ENCODE assay signal across 10 cellular contexts in the genomic region with DNA sequence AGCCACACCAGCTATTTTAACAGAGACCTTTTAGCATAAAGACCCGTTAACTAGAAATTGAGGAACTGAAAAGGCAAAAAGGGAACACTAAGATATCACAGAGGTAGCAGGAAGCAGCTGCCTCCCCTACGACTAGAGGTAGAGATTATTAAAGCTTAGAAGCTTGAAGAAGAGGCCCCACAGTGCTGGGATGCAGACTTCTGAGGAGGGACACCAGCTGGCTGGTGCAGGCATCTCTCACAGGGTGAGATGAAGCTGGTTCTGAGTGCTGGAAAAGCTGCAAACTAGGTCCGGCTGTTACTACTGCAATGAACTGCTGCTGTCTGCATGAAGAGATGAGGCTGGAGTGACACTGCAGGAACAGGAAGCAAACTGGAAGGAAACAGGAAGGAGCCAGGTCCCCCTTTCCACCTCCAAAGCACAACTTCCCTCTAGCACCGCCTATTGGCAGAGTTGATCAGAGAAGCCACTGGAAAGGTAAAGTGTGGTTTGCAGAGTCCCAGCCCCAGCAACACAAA.
A peak's percentile ranks its signal among the peaks of the same experiment; 100 is the strongest.
DNase-seq lines count a peak whose midpoint lies in the region; ATAC-seq and TF ChIP-seq lines count a peak whose summit lies in the region.
"Had no signal": no experiment of that assay in that cellular context is flagged by ENCODE, and none has a peak within 500 bp of the region (broad histone marks: within the 10 kb centered on the region; RNA-seq: fewer than 3 reads in every experiment).

No MANE protein-coding gene starts in this region.

- no peaks in the 10 kb centered on the region for H3K4me1 ChIP-seq in esophagus muscularis mucosa
- H3K4me1 ChIP-seq: Caco-2 had no signal

- no peak overlapping the region for H3K4me3 ChIP-seq in esophagus muscularis mucosa

- no peak for TF ChIP-seq POLR2A in esophagus muscularis mucosa (IDR thresholded peaks at IDR 0.05; ENCODE audit: low read depth)

- WGBS in esophagus muscularis mucosa, result 51% methylated on average over 4 of the region's 4 CpGs

- no peak for TF ChIP-seq EP300 in esophagus muscularis mucosa (IDR thresholded peaks at IDR 0.05)

- H3K27me3 ChIP-seq in esophagus muscularis mucosa, result no peaks in the 10 kb centered on the region
- H3K27me3 ChIP-seq: neutrophil had no signal

- peaks cover 0 to 4% (median 2%) of the 10 kb centered on the region in 4 donors for H3K9me3 ChIP-seq in esophagus muscularis mucosa
- H3K9me3 ChIP-seq: Caco-2, neutrophil had no signal

- peak; percentile 95 for ATAC-seq in GM21447 (IDR thresholded peaks at IDR 0.05; ENCODE audit: unreplicated experiment)
- ATAC-seq in HG03520 (IDR thresholded peaks at IDR 0.05; ENCODE audit: unreplicated experiment), result peak; percentile 96

- peak; percentile 44 for DNase-seq in activated CD4-positive, alpha-beta T cell treated with anti-CD3 and anti-CD28 coated beads for 48 hours
- DNase-seq in activated CD4-positive, alpha-beta T cell treated with anti-CD3 and anti-CD28 coated beads for 1 hour, result no peak
- peak; percentile 32 for DNase-seq in stimulated activated CD8-positive, alpha-beta memory T cell treated with anti-CD3 and anti-CD28 coated beads, Interleukin-4, amount 100 ng/mL, for 48 hours
- DNase-seq in T1000 (lab: John Stamatoyannopoulos, UW) (no peak), esophagus muscularis mucosa (ENCODE audit: extremely low spot score) (no peak)

- intact Hi-C loops in esophagus muscularis mucosa (cut with DNase I), result no loop called here

- TF ChIP-seq CTCF in VCaP (conservative IDR thresholded peaks at IDR 0.05) (peak; percentile 37; the same call in 1 of the 2 replicates), esophagus muscularis mucosa (IDR thresholded peaks at IDR 0.05) (no peak)

- H3K27ac ChIP-seq in VCaP, result no peak overlapping the region
- H3K27ac ChIP-seq in esophagus muscularis mucosa (replicated peaks in 1 of 4), result no peak overlapping the region
- H3K27ac ChIP-seq: neutrophil had no signal

- H3K36me3 ChIP-seq in esophagus muscularis mucosa, result no peaks in the 10 kb centered on the region
- H3K36me3 ChIP-seq: neutrophil had no signal

Comparison
In these comparisons a context has a peak if more than half of its experiments do, and no peak if none do; other contexts are left out.
1. DNase-seq: peak in activated CD4-positive, alpha-beta T cell treated with anti-CD3 and anti-CD28 coated beads for 48 hours (single experiment) and stimulated activated CD8-positive, alpha-beta memory T cell treated with anti-CD3 and anti-CD28 coated beads, Interleukin-4, amount 100 ng/mL, for 48 hours (single experiment); none in activated CD4-positive, alpha-beta T cell treated with anti-CD3 and anti-CD28 coated beads for 1 hour (single experiment), T1000 (single experiment) and esophagus muscularis mucosa (single experiment).